In genomic region chr1:35947547-35947946, GRCh38 we compare ENCODE assay signal across 18 cellular contexts.
"Had no signal": no experiment of that assay in that cellular context is flagged by ENCODE, and none has a peak within 500 bp of the region (broad histone marks: within the 10 kb centered on the region; RNA-seq: fewer than 3 reads in every experiment).

No MANE protein-coding gene starts in this region.

- H3K4me3 Mint-ChIP-seq: activated CD8-positive, alpha-beta T cell treated with anti-CD3 and anti-CD28 coated beads, Interleukin-2, amount 10 ng/mL, durations not matched to agents 7 days and 5 days; nephron; T-cell had no signal

- H3K9me3 ChIP-seq: gastroesophageal sphincter, pancreas, psoas muscle, right atrium auricular region, upper lobe of right lung had no signal

- H3K4me1 Mint-ChIP-seq: nephron had no signal

- FAIRE-seq: pancreas had no signal

- H3K36me3 ChIP-seq: cardiac muscle cell, gastroesophageal sphincter, pancreas, right atrium auricular region had no signal

- H3K27me3 ChIP-seq: cardiac muscle cell, gastroesophageal sphincter, pancreas, right atrium auricular region, upper lobe of right lung had no signal

- H3K27ac Mint-ChIP-seq: activated CD8-positive, alpha-beta T cell treated with anti-CD3 and anti-CD28 coated beads, Interleukin-2, amount 10 ng/mL, durations not matched to agents 7 days and 5 days; nephron had no signal

- H3K4me1 ChIP-seq: pancreas had no signal

- H3K9me3 Mint-ChIP-seq: nephron, T-cell had no signal

- H3K27ac ChIP-seq: cardiac muscle cell, epithelial cell of prostate, gastroesophageal sphincter, pancreas, psoas muscle, right atrium auricular region, upper lobe of right lung had no signal

- H3K4me3 ChIP-seq: cardiac muscle cell, gastroesophageal sphincter, pancreas, psoas muscle, right atrium auricular region, upper lobe of right lung had no signal

- DNase-seq: activated CD8-positive, alpha-beta T cell treated with anti-CD3 and anti-CD28 coated beads, Interleukin-2, amount 10 ng/mL, durations not matched to agents 7 days and 5 days; cortex of kidney; head of caudate nucleus; hypothalamus; left ventricle myocardium superior; mammary epithelial cell; pancreas; psoas muscle; stimulated activated CD4-positive, alpha-beta T cell treated with anti-CD3 and anti-CD28 coated beads, Interleukin-4, amount 100 ng/mL, for 24 hours; stimulated activated naive CD8-positive, alpha-beta T cell treated with anti-CD3 and anti-CD28 coated beads, Interleukin-15, Interleukin-2, amounts not matched to agents 100 U/mL and 50 U/mL, for 24 hours; T-cell; T-helper 9 cell; upper lobe of right lung had no signal

- H3K27me3 Mint-ChIP-seq: T-cell had no signal

- ATAC-seq: activated CD8-positive, alpha-beta T cell treated with anti-CD3 and anti-CD28 coated beads, Interleukin-2, amount 10 ng/mL, durations not matched to agents 7 days and 5 days; gastroesophageal sphincter; left ventricle myocardium superior; pancreas; psoas muscle; stimulated activated naive CD8-positive, alpha-beta T cell treated with anti-CD3 and anti-CD28 coated beads, Interleukin-15, Interleukin-2, amounts not matched to agents 100 U/mL and 50 U/mL, for 24 hours; T-cell; upper lobe of right lung had no signal
